ENCODE assay signal across 8 cellular contexts in the genomic region with DNA sequence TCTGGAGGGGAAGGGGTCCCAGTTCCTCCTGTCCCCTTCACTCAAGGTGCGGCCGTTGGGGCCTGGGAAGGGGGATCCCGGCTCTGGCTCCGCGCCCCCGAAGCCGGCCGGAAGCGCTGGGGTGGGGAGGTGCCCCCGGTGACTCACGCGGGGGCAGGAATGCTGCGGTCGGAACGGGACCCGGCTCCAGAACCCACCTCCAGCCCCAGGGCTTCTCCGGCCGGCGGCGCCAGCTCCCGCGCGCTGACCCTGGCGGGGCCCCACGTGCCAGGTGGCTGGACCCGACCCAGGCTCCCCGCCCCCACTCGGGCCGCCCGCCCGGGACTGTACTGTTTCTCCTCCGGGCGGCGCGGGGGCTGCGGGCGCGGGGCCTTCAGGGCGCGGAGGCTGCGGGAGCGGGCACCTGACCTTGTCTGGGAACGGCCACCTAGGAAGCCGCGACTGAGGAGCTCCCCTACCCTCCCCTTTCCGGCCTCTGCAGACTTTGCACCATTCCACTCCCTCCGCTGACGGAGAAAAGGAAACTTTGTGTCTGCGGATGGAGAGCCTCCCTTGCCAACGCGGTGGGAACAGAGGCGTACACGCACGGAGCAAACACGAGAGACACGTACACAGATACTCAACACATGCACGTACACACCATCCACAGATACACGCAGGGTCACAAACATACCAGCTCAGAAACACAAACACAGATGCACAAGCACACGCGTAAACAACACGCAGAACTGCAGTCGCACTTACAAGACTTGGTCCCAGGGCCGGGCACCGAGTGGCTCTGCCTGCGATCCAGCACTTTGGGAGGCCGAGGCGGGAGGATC. TPM values are rescaled to one million over a fixed set of nuclear protein-coding genes. Genes with fewer than 3 reads are reported as not detected.
DNase-seq lines count a peak whose midpoint lies in the region; ATAC-seq and TF ChIP-seq lines count a peak whose summit lies in the region.

No MANE protein-coding gene starts in this region.

- peak overlapping the region; percentile 84 for H3K4me3 Mint-ChIP-seq in activated naive CD4-positive, alpha-beta T cell treated with anti-CD3 and anti-CD28 coated beads, Interleukin-2, amount 50 U/mL, for 24 hours

- ATAC-seq in HG03108 (IDR thresholded peaks at IDR 0.05; ENCODE audit: unreplicated experiment): no peak

- peak overlapping the region; percentile 25 for H3K27ac Mint-ChIP-seq in activated naive CD4-positive, alpha-beta T cell treated with anti-CD3 and anti-CD28 coated beads, Interleukin-2, amount 50 U/mL, for 24 hours

- no peak overlapping the region for H3K4ac ChIP-seq in neuronal stem cell (ENCODE audit: low read length)

- POLR2A ChIA-PET in PC-9 (lab: Charles Lee; ENCODE audit: unreplicated experiment): interaction anchor here (0.6 kb wide), 3 partner anchors 44 to 823 kb away, joined by 6 to 28 read pairs (median 12); no protein-coding TSS in a partner anchor

- peaks cover 37% of the 10 kb centered on the region for H3F3A ChIP-seq in PC-9 (ENCODE audit: insufficient read depth, low read depth)

- peak overlapping the region; percentile 5 for H2AK5ac ChIP-seq in neuronal stem cell (ENCODE audit: low read depth, low read length)

- H4K20me1 ChIP-seq in PC-9 (ENCODE audit: insufficient read depth): no peaks in the 10 kb centered on the region

- H3K4me1 Mint-ChIP-seq in activated naive CD4-positive, alpha-beta T cell treated with anti-CD3 and anti-CD28 coated beads, Interleukin-2, amount 50 U/mL, for 24 hours: peaks cover 23% of the 10 kb centered on the region

- no TSS peak for BruUV-seq in PC-9 (replicated peaks; lab: Mats Ljungman, UMichigan)

- no peaks in the 10 kb centered on the region for H3K9me3 Mint-ChIP-seq in activated naive CD4-positive, alpha-beta T cell treated with anti-CD3 and anti-CD28 coated beads, Interleukin-2, amount 50 U/mL, for 24 hours

- H4K91ac ChIP-seq in neuronal stem cell (ENCODE audit: low read depth, low read length, poor library complexity): no peak overlapping the region

- no peaks in the 10 kb centered on the region for H3K36me3 Mint-ChIP-seq in activated naive CD4-positive, alpha-beta T cell treated with anti-CD3 and anti-CD28 coated beads, Interleukin-2, amount 50 U/mL, for 24 hours

- H3K4me2 ChIP-seq in PC-9: peak overlapping the region; percentile 91
- peak overlapping the region; percentile 67 for H3K4me2 ChIP-seq in neuronal stem cell (ENCODE audit: insufficient read depth, low read length, poor library complexity, severe bottlenecking)

- peak overlapping the region; percentile 63 for H2BK15ac ChIP-seq in neuronal stem cell (ENCODE audit: low read length)

- peaks cover 2% of the 10 kb centered on the region for H3K27me3 Mint-ChIP-seq in activated naive CD4-positive, alpha-beta T cell treated with anti-CD3 and anti-CD28 coated beads, Interleukin-2, amount 50 U/mL, for 24 hours

- H3K4me1 ChIP-seq in PC-9 (replicated peaks; ENCODE audit: insufficient read depth) (peaks cover 52% of the 10 kb centered on the region), neuronal stem cell (ENCODE audit: control insufficient read depth in 2 of 2, insufficient read depth in 1 of 2, low read depth in 1 of 2, low read length in 2 of 2) (peaks cover 21 to 29% of the 10 kb centered on the region in 2 donors), thyroid gland (peaks cover 10 to 11% of the 10 kb centered on the region in 2 donors)

- no peak overlapping the region for H2BK12ac ChIP-seq in neuronal stem cell (ENCODE audit: low read length)

- peaks cover 8% of the 10 kb centered on the region for H3K79me1 ChIP-seq in neuronal stem cell (ENCODE audit: low read depth, low read length)

- peak overlapping the region; percentile 10 for H3K9ac ChIP-seq in neuronal stem cell (ENCODE audit: low read depth, low read length, poor library complexity)

- H3K4me3 ChIP-seq in PC-9 (peak overlapping the region; percentile 61), neuronal stem cell (ENCODE audit: low read length in 2 of 2) (peak overlapping the region; percentile 29 to 56), thyroid gland (replicated peaks in 1 of 3) (peak overlapping the region; percentile 21 to 28 (median 27))

- H3K27ac ChIP-seq in PC-9: peak overlapping the region; percentile 78
- H3K27ac ChIP-seq in neuronal stem cell (replicated peaks; ENCODE audit: low read length): peak overlapping the region; percentile 40
- peak overlapping the region; percentile 57 to 68 (median 59) for H3K27ac ChIP-seq in thyroid gland

- no CpG with 5 or more reads among the region's 67 CpGs for WGBS in neuronal stem cell (ENCODE audit: extremely low coverage in 2 of 2, insufficient read length in 2 of 2, insufficient replicate concordance in 1 of 2), 2 donors
- 15 to 18% methylated on average over 17 to 28 of the region's 67 CpGs for WGBS in thyroid gland, 2 donors

- no peak overlapping the region for H2BK5ac ChIP-seq in neuronal stem cell (ENCODE audit: low read length)

- H3K14ac ChIP-seq in neuronal stem cell (ENCODE audit: low read length): no peak overlapping the region

- no peaks in the 10 kb centered on the region for H3K9me3 ChIP-seq in PC-9 (ENCODE audit: insufficient read depth, low read depth)
- H3K9me3 ChIP-seq in neuronal stem cell (replicated peaks in 1 of 2; ENCODE audit: control insufficient read depth in 2 of 2, insufficient read depth in 1 of 2, low read depth in 1 of 2, low read length in 2 of 2): no peaks in the 10 kb centered on the region
- H3K9me3 ChIP-seq in thyroid gland: no peaks in the 10 kb centered on the region

- H3K18ac ChIP-seq in neuronal stem cell (ENCODE audit: low read length): peak overlapping the region; percentile 68

- H3K9me2 ChIP-seq in PC-9 (ENCODE audit: insufficient read depth): no peaks in the 10 kb centered on the region

- no peak overlapping the region for H4K8ac ChIP-seq in neuronal stem cell (ENCODE audit: low read depth, low read length)

- TF ChIP-seq POLR2A in thyroid gland (IDR thresholded peaks at IDR 0.05): no peak

- peak overlapping the region; percentile 78 for H2AFZ ChIP-seq in PC-9
- H2AFZ ChIP-seq in neuronal stem cell (ENCODE audit: low read length): peak overlapping the region; percentile 83

- TF ChIP-seq CTCF in PC-9 (conservative IDR thresholded peaks at IDR 0.05) (no peak), thyroid gland (IDR thresholded peaks at IDR 0.05) (peak in 1 of 6 experiments; percentile 20)

- H3K36me3 ChIP-seq in PC-9 (ENCODE audit: low read depth): peaks cover 2% of the 10 kb centered on the region; the same call in 1 of the 2 replicates
- peaks cover 3 to 22% of the 10 kb centered on the region in 2 donors for H3K36me3 ChIP-seq in neuronal stem cell (replicated peaks in 1 of 2; ENCODE audit: control insufficient read depth in 2 of 2, insufficient read depth in 2 of 2, low read length in 2 of 2)
- H3K36me3 ChIP-seq in thyroid gland: no peaks in the 10 kb centered on the region

- DNase-seq in C1 segment of cervical spinal cord (lab: John Stamatoyannopoulos, UW): peak in 8 of 14 donors; percentile 10 to 64 (median 29)
- DNase-seq in PC-9: peak; percentile 75 to 97
- DNase-seq in glomerular visceral epithelial cell (ENCODE audit: extremely low spot score): peak; percentile 96
- DNase-seq in neuronal stem cell (ENCODE audit: low spot score): peak; percentile 44
- DNase-seq in thyroid gland: peak; percentile 61 to 75
- DNase-seq in NCI-H2171 (lab: John Stamatoyannopoulos, UW): no peak

- 0 out of 2 replicates have a peak, but pooled peaks cover 4% of the 10 kb centered on the region for H3K79me2 ChIP-seq in PC-9 (ENCODE audit: low read depth)

- H3K23ac ChIP-seq in neuronal stem cell (ENCODE audit: low read depth, low read length, poor library complexity): no peak overlapping the region

- H2BK120ac ChIP-seq in neuronal stem cell (ENCODE audit: low read depth, low read length): peak overlapping the region; percentile 11

- intact Hi-C loops in PC-9 (cut with micrococcal nuclease; ENCODE audit: unreplicated experiment): loop anchor here (5.0 kb wide), 1 partner anchor 509 kb away; the partner anchor contains the start of genes COQ8B and ITPKC
- intact Hi-C loops in thyroid gland (cut with DNase I): no loop called here

- CTCF ChIA-PET in PC-9 (lab: Charles Lee): no interaction called here

- H3K27me3 ChIP-seq in PC-9 (ENCODE audit: insufficient read depth, low read depth) (no peaks in the 10 kb centered on the region), neuronal stem cell (ENCODE audit: control insufficient read depth in 3 of 3, insufficient read depth in 3 of 3, low read depth in 1 of 3, low read length in 3 of 3) (no peaks in the 10 kb centered on the region), thyroid gland (no peaks in the 10 kb centered on the region)

RNA-seq across cellular contexts. Expression of gene AXL, which starts 7.2 kb away (rescaled TPM):
- total RNA-seq in PC-9 (2021) (236 and 271 TPM in 2 replicates), thyroid gland (10 to 100 TPM; 17.5 to 61.3 (median 35.4) TPM)
- 35.0 TPM for polyA plus RNA-seq in neuronal stem cell (2013, experiment 1 of 2)
- polyA plus RNA-seq in neuronal stem cell (2013, experiment 2 of 2): 35.2 TPM

RNA-seq across cellular contexts. Expression of gene CYP2S1, which starts 33.2 kb away (rescaled TPM):
- total RNA-seq in PC-9 (2021) (6.8 and 14.9 TPM in 2 replicates), thyroid gland (1 to 10 TPM in 3 of 4 donors, not detected in 1; 1.0 to 2.3 (median 1.0) TPM)
- 8.6 TPM for polyA plus RNA-seq in neuronal stem cell (2013, experiment 1 of 2)
- 8.4 TPM for polyA plus RNA-seq in neuronal stem cell (2013, experiment 2 of 2)

RNA-seq across cellular contexts. Expression of gene HNRNPUL1, which starts 37.9 kb away (rescaled TPM):
- total RNA-seq in PC-9 (2021) (248 and 266 TPM in 2 replicates), thyroid gland (100 to 1,000 TPM; 129 to 180 (median 150) TPM)
- polyA plus RNA-seq in neuronal stem cell (2013, experiment 1 of 2): 268 TPM
- 278 TPM for polyA plus RNA-seq in neuronal stem cell (2013, experiment 2 of 2)
